ENCODE assay signal across 8 cellular contexts in the genomic region with DNA sequence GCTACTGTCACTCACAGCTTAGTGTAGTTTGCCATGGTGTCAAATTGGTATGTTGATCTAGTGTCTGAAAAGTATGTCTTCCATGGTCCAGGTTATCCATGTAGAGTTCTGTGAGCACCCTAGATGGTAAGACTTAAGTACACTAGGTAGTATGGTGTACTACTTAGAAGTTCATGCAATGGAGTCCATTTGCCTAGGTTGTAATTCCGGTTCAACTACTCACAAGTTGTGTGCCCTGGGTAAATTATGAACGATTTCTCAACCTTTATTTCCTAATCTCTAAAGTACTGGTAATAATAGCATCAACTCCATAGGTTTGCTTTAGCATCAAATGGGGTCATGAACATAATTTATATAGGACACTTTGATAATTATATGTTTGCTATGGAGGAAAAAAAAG.
"Had no signal": no experiment of that assay in that cellular context is flagged by ENCODE, and none has a peak within 500 bp of the region (broad histone marks: within the 10 kb centered on the region; RNA-seq: fewer than 3 reads in every experiment).

No MANE protein-coding gene starts in this region.

- DNase-seq: GDM1, GF-D8 had no signal

- FAIRE-seq: G401.6, GM12878, GM12891, GM12892, GM18507, GM19239 had no signal

- H3K4me3 ChIP-seq: GM12878 had no signal

- ATAC-seq: GM12878 had no signal
